ENCODE assay signal across 12 cellular contexts in the genomic region with DNA sequence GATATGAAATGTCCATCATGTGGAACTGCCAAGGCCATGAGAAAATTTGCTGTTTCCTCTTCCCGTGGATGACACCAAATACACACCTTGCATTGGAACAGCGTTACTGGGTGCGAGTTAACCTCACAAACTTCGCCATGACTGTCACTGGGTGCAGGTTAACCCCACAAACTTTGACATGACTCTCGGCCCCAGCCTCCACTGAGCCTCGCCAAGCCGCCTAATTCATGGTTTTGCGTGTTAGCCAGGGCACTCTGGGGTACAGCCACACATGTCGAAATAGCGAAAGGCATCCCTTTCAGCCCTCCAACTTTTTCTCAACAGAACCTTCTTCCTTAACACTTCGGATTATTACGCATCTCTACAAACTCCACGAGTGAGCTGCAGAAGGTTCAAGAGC. TPM values are rescaled to one million over a fixed set of nuclear protein-coding genes. Genes with fewer than 3 reads are reported as not detected.
DNase-seq lines count a peak whose midpoint lies in the region; ATAC-seq, FAIRE-seq and TF ChIP-seq lines count a peak whose summit lies in the region.
"Had no signal": no experiment of that assay in that cellular context is flagged by ENCODE, and none has a peak within 500 bp of the region (broad histone marks: within the 10 kb centered on the region; RNA-seq: fewer than 3 reads in every experiment).

No MANE protein-coding gene starts in this region.

- H3K9me2 ChIP-seq in HCT116 (ENCODE audit: insufficient read depth) = no peaks in the 10 kb centered on the region

- TF ChIP-seq POLR2A in A549 (IDR thresholded peaks at IDR 0.05; ENCODE audit: low read length) (no peak), HCT116 (IDR thresholded peaks at IDR 0.05; ENCODE audit: borderline replicate concordance, extremely low read depth, insufficient read depth, insufficient read length) (no peak)

- H3K4me1 ChIP-seq in A549 (peaks cover 10% of the 10 kb centered on the region; the same call in 2 of the 3 replicates), HCT116 (ENCODE audit: control insufficient read depth in 1 of 2, insufficient read depth in 2 of 2, low read length in 2 of 2) (peaks cover 25 to 36% of the 10 kb centered on the region in 2 experiments), muscle layer of colon (ENCODE audit: insufficient read depth, low read length) (peaks cover 12% of the 10 kb centered on the region), upper lobe of right lung (peaks cover 22% of the 10 kb centered on the region)

- H4K20me1 ChIP-seq in HCT116 (ENCODE audit: insufficient read depth) = no peaks in the 10 kb centered on the region

- H3K9me3 Mint-ChIP-seq in activated naive CD8-positive, alpha-beta T cell treated with anti-CD3 and anti-CD28 coated beads, Interleukin-2, amount 50 U/mL, for 24 hours = no peaks in the 10 kb centered on the region

- POLR2A ChIA-PET in A549 (lab: Yijun Ruan, JAX) (no interaction called here), HCT116 (lab: Charles Lee) (no interaction called here)

- H3K27me3 ChIP-seq in HCT116 (ENCODE audit: insufficient read depth, low read length) = no peaks in the 10 kb centered on the region
- no peaks in the 10 kb centered on the region for H3K27me3 ChIP-seq in muscle layer of colon (ENCODE audit: control insufficient read depth in 1 of 2, insufficient read depth in 2 of 2, low read length in 2 of 2)
- H3K27me3 ChIP-seq in upper lobe of right lung = no peaks in the 10 kb centered on the region
- H3K27me3 ChIP-seq: SJSA1 had no signal

- H3K27ac ChIP-seq in A549 = no peak overlapping the region
- no peak overlapping the region for H3K27ac ChIP-seq in HCT116 (ENCODE audit: low read depth, low read length)
- no peak overlapping the region for H3K27ac ChIP-seq in muscle layer of colon (ENCODE audit: low read depth, low read length)
- no peak overlapping the region for H3K27ac ChIP-seq in upper lobe of right lung
- H3K27ac ChIP-seq: SJSA1 had no signal

- no peak for ATAC-seq in A549
- no peak for ATAC-seq in HCT116
- ATAC-seq in activated naive CD8-positive, alpha-beta T cell treated with anti-CD3 and anti-CD28 coated beads, Interleukin-2, amount 50 U/mL, for 24 hours = no peak
- ATAC-seq in HG02623 (IDR thresholded peaks at IDR 0.05; ENCODE audit: unreplicated experiment) = no peak
- ATAC-seq in HG02588 (IDR thresholded peaks at IDR 0.05; ENCODE audit: unreplicated experiment) = no peak
- ATAC-seq in upper lobe of right lung = no peak
- no peak for ATAC-seq in left ventricle myocardium superior
- ATAC-seq: mucosa of descending colon had no signal

- BruUV-seq in HCT116 (replicated peaks; lab: Mats Ljungman, UMichigan) = no TSS peak

- intact Hi-C loops in HCT116 (cut with micrococcal nuclease) = no loop called here
- intact Hi-C loops in upper lobe of right lung (cut with DNase I) = no loop called here
- intact Hi-C loops in left ventricle myocardium superior (cut with micrococcal nuclease) = no loop called here

- H3K4me3 Mint-ChIP-seq in activated naive CD8-positive, alpha-beta T cell treated with anti-CD3 and anti-CD28 coated beads, Interleukin-2, amount 50 U/mL, for 24 hours = peak overlapping the region; percentile 82

- RAD21 ChIA-PET in HCT116 (lab: Charles Lee; ENCODE audit: low non-redundant PET in 1 of 2, low total read pairs in 2 of 2, uncharacterized antibody in 2 of 2, unreplicated experiment in 2 of 2) = no interaction called here

- H3K4me1 Mint-ChIP-seq in activated naive CD8-positive, alpha-beta T cell treated with anti-CD3 and anti-CD28 coated beads, Interleukin-2, amount 50 U/mL, for 24 hours = peaks cover 35% of the 10 kb centered on the region

- no peak overlapping the region for H3K27ac Mint-ChIP-seq in activated naive CD8-positive, alpha-beta T cell treated with anti-CD3 and anti-CD28 coated beads, Interleukin-2, amount 50 U/mL, for 24 hours

- no peak for DNase-seq in A549 (ENCODE audit: low read depth in 1 of 2, low spot score in 1 of 2)
- no peak for DNase-seq in HCT116 (ENCODE audit: low read depth, low spot score)
- DNase-seq in activated naive CD8-positive, alpha-beta T cell treated with anti-CD3 and anti-CD28 coated beads, Interleukin-2, amount 50 U/mL, for 24 hours = no peak
- DNase-seq in upper lobe of right lung = no peak
- no peak for DNase-seq in left ventricle myocardium superior
- DNase-seq: COR-L47, NCI-H1694 had no signal

- WGBS in A549 (ENCODE audit: missing lambda C conversion rate) = 90% methylated on average over 13 of the region's 13 CpGs

- H3K36me3 ChIP-seq in HCT116 (ENCODE audit: control insufficient read depth in 1 of 2, insufficient read depth in 2 of 2, low read length in 2 of 2) = no peaks in the 10 kb centered on the region; a peak in 1 of 4 replicates
- peaks cover 7% of the 10 kb centered on the region for H3K36me3 ChIP-seq in muscle layer of colon (ENCODE audit: insufficient read depth, low read length)
- peaks cover 23% of the 10 kb centered on the region for H3K36me3 ChIP-seq in upper lobe of right lung

- no peaks in the 10 kb centered on the region for H3K27me3 Mint-ChIP-seq in activated naive CD8-positive, alpha-beta T cell treated with anti-CD3 and anti-CD28 coated beads, Interleukin-2, amount 50 U/mL, for 24 hours

- CTCF ChIA-PET in A549 (lab: Yijun Ruan, JAX) = interaction anchor here (0.6 to 1.0 kb wide), 2 partner anchors 10 to 157 kb away, joined by 3 read pairs; no protein-coding TSS in a partner anchor
- CTCF ChIA-PET in HCT116 (lab: Charles Lee) = no interaction called here

- no peak for FAIRE-seq in A549 (lab: Jason Lieb, UNC)

- H3K79me2 ChIP-seq in HCT116 (ENCODE audit: insufficient read depth, low read length) = peaks cover 9% of the 10 kb centered on the region

- no peak overlapping the region for H3K4me3 ChIP-seq in A549
- H3K4me3 ChIP-seq in HCT116 (replicated peaks in 1 of 2; ENCODE audit: low read depth in 1 of 2, low read length in 2 of 2) = no peak overlapping the region
- peak overlapping the region in 1 of 2 donors; percentile 47 for H3K4me3 ChIP-seq in muscle layer of colon (ENCODE audit: low read depth in 1 of 2, low read length in 2 of 2)
- H3K4me3 ChIP-seq in upper lobe of right lung = no peak overlapping the region
- H3K4me3 ChIP-seq: mucosa of descending colon had no signal

- TF ChIP-seq CTCF in A549 (IDR thresholded peaks at IDR 0.05) = no peak
- TF ChIP-seq CTCF in HCT116 (IDR thresholded peaks at IDR 0.05 in 2 of 3, conservative IDR thresholded peaks at IDR 0.05 in 1 of 3; ENCODE audit: borderline replicate concordance in 1 of 3, insufficient read depth in 1 of 3, low read depth in 2 of 3, low read length in 2 of 3) = no peak
- TF ChIP-seq CTCF in upper lobe of right lung (IDR thresholded peaks at IDR 0.05) = no peak

- H3K4me2 ChIP-seq in A549 = peak overlapping the region; percentile 86; the same call in 2 of the 3 replicates
- H3K4me2 ChIP-seq in HCT116 (ENCODE audit: low read length) = peak overlapping the region; percentile 78; the same call in 1 of the 2 replicates

- H3K9me3 ChIP-seq in A549 = no peaks in the 10 kb centered on the region
- no peaks in the 10 kb centered on the region for H3K9me3 ChIP-seq in HCT116 (ENCODE audit: control insufficient read depth in 1 of 2, insufficient read depth in 1 of 2, low read depth in 1 of 2, low read length in 2 of 2)
- no peaks in the 10 kb centered on the region for H3K9me3 ChIP-seq in muscle layer of colon (ENCODE audit: low read length)
- H3K9me3 ChIP-seq in upper lobe of right lung = no peaks in the 10 kb centered on the region
- H3K9me3 ChIP-seq: mucosa of descending colon, SJSA1 had no signal

- TF ChIP-seq RAD21 in A549 (conservative IDR thresholded peaks at IDR 0.05 in 1 of 2, IDR thresholded peaks at IDR 0.05 in 1 of 2) (no peak), HCT116 (IDR thresholded peaks at IDR 0.05; ENCODE audit: low read depth) (no peak)

- H3K36me3 Mint-ChIP-seq in activated naive CD8-positive, alpha-beta T cell treated with anti-CD3 and anti-CD28 coated beads, Interleukin-2, amount 50 U/mL, for 24 hours (ENCODE audit: low read depth) = peaks cover 20% of the 10 kb centered on the region

- H3K9ac ChIP-seq in HCT116 (ENCODE audit: low read length) = no peak overlapping the region
- peak overlapping the region; percentile 61 for H3K9ac ChIP-seq in muscle layer of colon (ENCODE audit: low read length)

- no peak for TF ChIP-seq EP300 in A549 (IDR thresholded peaks at IDR 0.05)

- no peak overlapping the region for H2AFZ ChIP-seq in HCT116 (ENCODE audit: low read depth, low read length, poor library complexity, severe bottlenecking)

TF ChIP-seq in A549, 52 proteins besides CTCF, POLR2A, EP300 and RAD21 (continues in another document):
- TF ChIP-seq TP53 (CRISPR knock-in tag; IDR thresholded peaks at IDR 0.05) = no peak

TF ChIP-seq in HCT116, 20 proteins besides CTCF, POLR2A, EP300 and RAD21 (continues in another document):
- TF ChIP-seq ELF1 (IDR thresholded peaks at IDR 0.05; ENCODE audit: borderline replicate concordance, low read depth) (no peak), SRF (IDR thresholded peaks at IDR 0.05; ENCODE audit: low read depth) (no peak), FOSL1 (IDR thresholded peaks at IDR 0.05; ENCODE audit: low read depth) (no peak), SIN3A (IDR thresholded peaks at IDR 0.05; ENCODE audit: low read depth) (no peak), ZFX (IDR thresholded peaks at IDR 0.05) (no peak), JUND (IDR thresholded peaks at IDR 0.05) (no peak), SP1 (IDR thresholded peaks at IDR 0.05; ENCODE audit: low read depth) (no peak), EZH2 (IDR thresholded peaks at IDR 0.05) (no peak)
- TF ChIP-seq, protein P1, sequence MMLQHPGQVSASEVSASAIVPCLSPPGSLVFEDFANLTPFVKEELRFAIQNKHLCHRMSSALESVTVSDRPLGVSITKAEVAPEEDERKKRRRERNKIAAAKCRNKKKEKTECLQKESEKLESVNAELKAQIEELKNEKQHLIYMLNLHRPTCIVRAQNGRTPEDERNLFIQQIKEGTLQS (IDR thresholded peaks at IDR 0.05) = no peak

RNA-seq across cellular contexts. Expression of a gene that starts 10.6 kb away (rescaled TPM):
- polyA plus RNA-seq in A549 (2011; rRNA removed) (22.4 and 26.1 TPM in 2 replicates), A549 (2017; fragmentation: RNase III; extraction: RNeasy Plus Mini Kit Qiagen cat#74134 plus additional on column Dnase treatment) (22.8 to 26.3 TPM (median 22.9 TPM) in 3 replicates)
- polyA plus RNA-seq in A549 (2012; cell fraction: cytosol; rRNA removed) = 36.9 and 44.4 TPM in 2 replicates
- polyA plus RNA-seq in A549 (2012; cell fraction: nucleus; rRNA removed) = 37.1 and 61.7 TPM in 2 replicates
- polyA minus RNA-seq in A549 (2011; rRNA and poly(A)+ RNA removed) = 15.5 and 22.7 TPM in 2 replicates
- total RNA-seq in HCT116 (2021; ENCODE audit: unreplicated experiment) (42.1 TPM), upper lobe of right lung (23.8 TPM), left ventricle myocardium superior (10.4 TPM)
- 35.3 and 35.8 TPM in 2 replicates for polyA plus RNA-seq in HCT116 (2012)

RNA-seq across cellular contexts. Expression of a gene that starts 48.3 kb away (rescaled TPM):
- polyA plus RNA-seq in A549 (2011; rRNA removed) (1.00 and 1.1 TPM in 2 replicates), A549 (2017; fragmentation: RNase III; extraction: RNeasy Plus Mini Kit Qiagen cat#74134 plus additional on column Dnase treatment) (0.62 to 1.3 TPM (median 1.2 TPM) in 3 replicates)
- polyA plus RNA-seq in A549 (2012; cell fraction: cytosol; rRNA removed) = 1.7 and 2.4 TPM in 2 replicates
- polyA plus RNA-seq in A549 (2012; cell fraction: nucleus; rRNA removed) = 3.4 and 3.5 TPM in 2 replicates
- 0.15 and 0.54 TPM in 2 replicates for polyA minus RNA-seq in A549 (2011; rRNA and poly(A)+ RNA removed)
- total RNA-seq in HCT116 (2021; ENCODE audit: unreplicated experiment) (3.3 TPM), upper lobe of right lung (0.81 TPM), left ventricle myocardium superior (0.12 TPM)
- 2.7 and 3.2 TPM in 2 replicates for polyA plus RNA-seq in HCT116 (2012)
